Comparison of ENCODE assay signal across 8 cellular contexts in the genomic region with DNA sequence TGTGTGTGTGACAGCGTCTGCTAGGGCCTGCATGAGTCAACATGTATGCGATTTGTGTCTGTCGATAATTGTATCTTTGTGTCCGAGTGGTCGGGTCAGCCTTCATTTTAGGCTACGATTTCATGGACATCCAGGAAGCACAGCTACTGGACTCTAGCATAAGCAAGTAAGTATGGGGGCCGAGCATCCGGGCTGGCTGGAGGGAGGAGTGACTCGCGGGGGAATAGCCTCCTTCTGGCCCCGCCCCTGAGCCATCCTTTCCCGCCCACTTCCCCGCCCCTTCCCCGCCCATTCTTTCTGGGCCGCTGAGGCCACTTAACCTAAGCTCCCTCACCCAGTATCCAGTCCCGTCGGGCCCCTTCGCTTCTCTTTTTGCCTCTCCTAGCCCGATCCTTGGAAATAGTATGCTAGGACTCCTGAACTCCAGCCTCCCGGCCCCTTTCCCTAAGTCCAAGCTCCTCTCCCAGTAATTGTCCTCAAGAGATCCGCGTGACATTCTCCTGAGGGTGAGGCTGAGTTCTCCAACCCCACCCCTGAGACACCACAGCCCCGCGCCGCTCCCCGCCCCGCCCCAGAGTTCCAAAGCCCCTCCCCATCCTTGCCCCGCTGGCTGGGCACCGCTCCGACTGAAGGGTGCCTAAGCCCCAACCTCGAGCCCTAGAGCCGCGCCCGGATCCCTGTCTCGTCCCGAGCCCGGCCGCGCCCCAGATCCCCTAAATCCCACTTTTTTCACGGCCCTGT. TPM values are rescaled to one million over a fixed set of nuclear protein-coding genes. Genes with fewer than 3 reads are reported as not detected.
DNase-seq lines count a peak whose midpoint lies in the region; ATAC-seq and TF ChIP-seq lines count a peak whose summit lies in the region.

No MANE protein-coding gene starts in this region.

- H3K27ac ChIP-seq in right lobe of liver, result peak overlapping the region; percentile 59 to 96 (median 76)

- H3K4me3 ChIP-seq in right lobe of liver, result peak overlapping the region; percentile 56 to 74 (median 68)

- H3K4me1 ChIP-seq in right lobe of liver, result peaks cover 0 to 22% (median 0%) of the 10 kb centered on the region in 4 donors

- peak; percentile 93 for DNase-seq in G401 (ENCODE audit: low spot score)
- DNase-seq in NCI-H526 treated with DMSO at 0.1 percent for 48 hours (lab: John Stamatoyannopoulos, UW), result peak; percentile 48
- DNase-seq in activated CD4-positive, alpha-beta T cell treated with anti-CD3 and anti-CD28 coated beads, Interleukin-2, amount 50 U/mL, for 24 hours (ENCODE audit: low read depth in 1 of 2, low spot score in 1 of 2), result peak; percentile 62 to 71
- DNase-seq in dermis blood vessel endothelial cell, result peak; percentile 90
- peak; percentile 88 to 90 (median 88) for DNase-seq in right lobe of liver
- peak; percentile 77 to 79 for DNase-seq in stimulated activated CD4-positive, alpha-beta T cell treated with anti-CD3 and anti-CD28 coated beads, Interleukin-2, amount 100 ng/mL, for 48 hours

- H3K36me3 ChIP-seq in right lobe of liver, result peaks cover 0 to 2% (median 0%) of the 10 kb centered on the region in 4 donors

- no peaks in the 10 kb centered on the region for H3K9me3 ChIP-seq in right lobe of liver

- in situ Hi-C loops in G401 (cut with HindIII; ENCODE audit: low sequenced_read_pairs), result no loop called here

- TF ChIP-seq POLR2A in right lobe of liver (IDR thresholded peaks at IDR 0.05), result peak; percentile 46

- intact Hi-C loops in right lobe of liver (cut with DNase I), result no loop called here

- no peak for TF ChIP-seq CTCF in right lobe of liver (IDR thresholded peaks at IDR 0.05)

- ATAC-seq in HG03045 (IDR thresholded peaks at IDR 0.05; ENCODE audit: unreplicated experiment) (peak; percentile 28), right lobe of liver (peak; percentile 76 to 81 (median 79)), HG02870 (IDR thresholded peaks at IDR 0.05; ENCODE audit: unreplicated experiment) (no peak)

- H3K27me3 ChIP-seq in right lobe of liver, result no peaks in the 10 kb centered on the region

- 3% methylated on average over 21 of the region's 40 CpGs for WGBS in right lobe of liver (ENCODE audit: insufficient coverage, low coverage, low lambda C conversion rate, missing lambda C conversion rate)

RNA-seq across cellular contexts. Expression of gene MAP3K6, which starts 1.2 kb away (rescaled TPM):
- total RNA-seq in G401 (2014; rRNA removed; shearing (Covaris generic)), result 10.0 and 17.3 TPM in 2 replicates
- total RNA-seq in dermis blood vessel endothelial cell (6.6 and 10.3 TPM in 2 replicates), right lobe of liver (10 to 100 TPM in 2 of 6 experiments, 1 to 10 TPM in 4; 4.3 to 14.9 (median 5.6) TPM)

RNA-seq across cellular contexts. Expression of gene FCN3, which starts 9.1 kb away (rescaled TPM):
- total RNA-seq in G401 (2014; rRNA removed; shearing (Covaris generic)), result not detected in 2 replicates
- 0.09 TPM in 1 of 2 replicates, not detected in the other for total RNA-seq in dermis blood vessel endothelial cell
- 100 to 1,000 TPM in 4 of 6 experiments, 10 to 100 TPM in 2; 81.6 to 213 (median 111) TPM for total RNA-seq in right lobe of liver

RNA-seq across cellular contexts. Expression of gene CD164L2, which starts 17.6 kb away (rescaled TPM):
- total RNA-seq in G401 (2014; rRNA removed; shearing (Covaris generic)), result not detected in 2 replicates
- not detected in 2 replicates for total RNA-seq in dermis blood vessel endothelial cell
- total RNA-seq in right lobe of liver, result under 1 TPM in 1 of 6 experiments, not detected in 5; 0.86 TPM

RNA-seq across cellular contexts. Expression of gene SYTL1, which starts 23.7 kb away (rescaled TPM):
- total RNA-seq in G401 (2014; rRNA removed; shearing (Covaris generic)), result 38.2 and 44.0 TPM in 2 replicates
- not detected in 2 replicates for total RNA-seq in dermis blood vessel endothelial cell
- 1 to 10 TPM in 1 of 6 experiments, under 1 TPM in 5; 0.37 to 1.7 (median 0.80) TPM for total RNA-seq in right lobe of liver

RNA-seq across cellular contexts. Expression of gene GPR3, which starts 26.9 kb away (rescaled TPM):
- 2.4 and 6.9 TPM in 2 replicates for total RNA-seq in G401 (2014; rRNA removed; shearing (Covaris generic))
- total RNA-seq in dermis blood vessel endothelial cell (0.42 and 0.51 TPM in 2 replicates), right lobe of liver (under 1 TPM in 2 of 6 experiments, not detected in 4; 0.19 to 0.43 TPM)

Comparison
In these comparisons a context has a peak if more than half of its experiments do, and no peak if none do; other contexts are left out.
1. RNA of gene FCN3, which starts 9.1 kb away (total RNA-seq): 81.6 to 213 TPM in right lobe of liver; not detected in G401 and 0.09 TPM in dermis blood vessel endothelial cell; every median in the first group is over 10 times any median in the second.
2. Peak in every context shown above with its lines, with median percentiles within 50 percentile points of each other: DNase-seq.